In genomic region chr4:42341518-42342026, GRCh38 we compare ENCODE assay signal across 24 cellular contexts. TPM values are rescaled to one million over a fixed set of nuclear protein-coding genes. Genes with fewer than 3 reads are reported as not detected.
A peak's percentile ranks its signal among the peaks of the same experiment; 100 is the strongest.
DNase-seq lines count a peak whose midpoint lies in the region; ATAC-seq, FAIRE-seq and TF ChIP-seq lines count a peak whose summit lies in the region.
"Had no signal": no experiment of that assay in that cellular context is flagged by ENCODE, and none has a peak within 500 bp of the region (broad histone marks: within the 10 kb centered on the region; RNA-seq: fewer than 3 reads in every experiment).

No MANE protein-coding gene starts in this region.

- H3K9me2 ChIP-seq in SK-N-SH (no peaks in the 10 kb centered on the region), PC-3 (replicated peaks; ENCODE audit: low read length) (no peaks in the 10 kb centered on the region)

- H3K4me1 ChIP-seq in SK-N-SH (ENCODE audit: control insufficient read depth in 1 of 2, insufficient read depth in 2 of 2, low read depth in 1 of 2, low read length in 1 of 2): peaks cover 4 to 7% of the 10 kb centered on the region in 2 experiments; a peak in 1 of 4 replicates
- H3K4me1 ChIP-seq in PC-3 (ENCODE audit: insufficient read depth, low read length): no peaks in the 10 kb centered on the region
- peaks cover 25% of the 10 kb centered on the region for H3K4me1 ChIP-seq in endothelial cell of umbilical vein (ENCODE audit: control insufficient read depth, extremely low read depth, insufficient read depth, low read length)
- H3K4me1 ChIP-seq: BLaER1 had no signal

- intact Hi-C loops in PC-3 (cut with micrococcal nuclease): no loop called here
- intact Hi-C loops in endothelial cell of umbilical vein (cut with micrococcal nuclease): loop anchor here (5.0 kb wide), 1 partner anchor 316 kb away; the partner anchor contains the start of gene ATP8A1

- H3K9me3 ChIP-seq in SK-N-SH (no peaks in the 10 kb centered on the region), PC-3 (ENCODE audit: low read length) (no peaks in the 10 kb centered on the region), endothelial cell of umbilical vein (replicated peaks; ENCODE audit: control insufficient read depth, insufficient read depth, low read length) (no peaks in the 10 kb centered on the region)
- H3K9me3 ChIP-seq: BLaER1 had no signal

- H3K9me1 ChIP-seq in endothelial cell of umbilical vein (replicated peaks; ENCODE audit: control insufficient read depth, extremely low read depth, insufficient read depth, low read length): no peaks in the 10 kb centered on the region

- TF ChIP-seq POLR2A in endothelial cell of umbilical vein (IDR thresholded peaks at IDR 0.05; ENCODE audit: low read depth, low read length): no peak

- no peak overlapping the region for H3K4me2 ChIP-seq in SK-N-SH
- H3K4me2 ChIP-seq in PC-3 (ENCODE audit: low read length): no peak overlapping the region
- no peak overlapping the region for H3K4me2 ChIP-seq in endothelial cell of umbilical vein (ENCODE audit: insufficient read depth, low read length)
- H3K4me2 ChIP-seq: BLaER1 had no signal

- BruUV-seq in PC-3 (replicated peaks; lab: Mats Ljungman, UMichigan) (no TSS peak), endothelial cell of umbilical vein (replicated peaks; lab: Mats Ljungman, UMichigan) (no TSS peak)

- H2AFZ ChIP-seq in SK-N-SH (ENCODE audit: low read depth) (no peak overlapping the region), PC-3 (ENCODE audit: low read length) (no peak overlapping the region), endothelial cell of umbilical vein (ENCODE audit: low read depth, low read length) (no peak overlapping the region)

- TF ChIP-seq RAD21 in SK-N-SH (IDR thresholded peaks at IDR 0.05; ENCODE audit: low read length): no peak

- no peak overlapping the region for H3K9ac ChIP-seq in SK-N-SH
- no peak overlapping the region for H3K9ac ChIP-seq in PC-3 (ENCODE audit: low read length)
- no peak overlapping the region for H3K9ac ChIP-seq in endothelial cell of umbilical vein (replicated peaks; ENCODE audit: extremely low read depth, insufficient read depth, low read length)
- H3K9ac ChIP-seq: BLaER1 had no signal

- TF ChIP-seq CTCF in SK-N-SH (IDR thresholded peaks at IDR 0.05) (no peak), PC-3 (conservative IDR thresholded peaks at IDR 0.05; ENCODE audit: low read depth, low read length) (no peak), endothelial cell of umbilical vein (IDR thresholded peaks at IDR 0.05; ENCODE audit: extremely low read depth in 1 of 2, insufficient read depth in 1 of 2, low read depth in 1 of 2, low read length in 2 of 2) (no peak)

- H3K79me2 ChIP-seq in SK-N-SH (ENCODE audit: insufficient read depth) (no peaks in the 10 kb centered on the region), PC-3 (ENCODE audit: low read length) (no peaks in the 10 kb centered on the region), endothelial cell of umbilical vein (ENCODE audit: control insufficient read depth, insufficient read depth, low read length) (no peaks in the 10 kb centered on the region)

- peak; percentile 56 for FAIRE-seq in endothelial cell of umbilical vein (lab: Jason Lieb, UNC)
- FAIRE-seq: GM12878, K562 had no signal

- H3K27ac ChIP-seq in SK-N-SH (ENCODE audit: low read depth in 2 of 2, low read length in 1 of 2): no peak overlapping the region
- no peak overlapping the region for H3K27ac ChIP-seq in PC-3 (ENCODE audit: low read length)
- H3K27ac ChIP-seq in endothelial cell of umbilical vein (ENCODE audit: insufficient read depth, low read depth, low read length): no peak overlapping the region
- H3K27ac ChIP-seq: 22Rv1, BLaER1, RWPE1 had no signal

- no peaks in the 10 kb centered on the region for H4K20me1 ChIP-seq in SK-N-SH (ENCODE audit: insufficient read depth)
- no peaks in the 10 kb centered on the region for H4K20me1 ChIP-seq in PC-3 (ENCODE audit: low read length)
- H4K20me1 ChIP-seq in endothelial cell of umbilical vein (replicated peaks; ENCODE audit: control insufficient read depth, extremely low read depth, insufficient read depth, low read length): no peaks in the 10 kb centered on the region
- H4K20me1 ChIP-seq: BLaER1 had no signal

- no peak for DNase-seq in SK-N-SH
- DNase-seq in PC-3: no peak
- DNase-seq in endothelial cell of umbilical vein (ENCODE audit: low read depth, low spot score): peak; percentile 57
- peak; percentile 3 for DNase-seq in stromal cell of bone marrow (ENCODE audit: low read depth)
- DNase-seq in NCI-H1092 treated with DMSO at 0.1 percent for 48 hours (lab: John Stamatoyannopoulos, UW): no peak
- DNase-seq in left lobe of liver (ENCODE audit: low spot score): no peak
- DNase-seq: CD8-positive, alpha-beta T cell; DMS79 treated with DMSO at 0.1 percent for 48 hours; GDM1; GOT3; MV-4-11; NCI-H1417 treated with DMSO at 0.1 percent for 48 hours; NCI-H1930; NCI-H2171; NCI-H446 treated with DMSO at 0.1 percent for 48 hours; NCI-H748 treated with DMSO at 0.1 percent for 48 hours; OCI-M1 had no signal

- H3K27me3 ChIP-seq in SK-N-SH (ENCODE audit: insufficient read depth): no peaks in the 10 kb centered on the region
- no peaks in the 10 kb centered on the region for H3K27me3 ChIP-seq in PC-3 (ENCODE audit: low read length)
- H3K27me3 ChIP-seq in endothelial cell of umbilical vein (ENCODE audit: control insufficient read depth in 2 of 2, insufficient read depth in 2 of 2, low read length in 2 of 2): no peaks in the 10 kb centered on the region
- H3K27me3 ChIP-seq: BLaER1 had no signal

- dilution Hi-C loops in endothelial cell of umbilical vein (cut with MboI; ENCODE audit: extremely low pct_ligation_motif_present, low sequenced_read_pairs): no loop called here

- TF ChIP-seq EP300 in SK-N-SH (IDR thresholded peaks at IDR 0.05; ENCODE audit: borderline replicate concordance in 1 of 2, low read depth in 1 of 2, low read length in 1 of 2): no peak

- POLR2A ChIA-PET in SK-N-SH (lab: Yijun Ruan, JAX): no interaction called here
- POLR2A ChIA-PET in PC-3 (lab: Charles Lee; ENCODE audit: unreplicated experiment): no interaction called here
- POLR2A ChIA-PET in endothelial cell of umbilical vein (lab: Charles Lee): interaction anchor here (0.6 to 0.7 kb wide), 2 partner anchors 13 to 14 kb away, joined by 3 to 7 read pairs; no protein-coding TSS in a partner anchor

- H3F3A ChIP-seq in SK-N-SH (replicated peaks; ENCODE audit: insufficient read depth): no peaks in the 10 kb centered on the region
- H3F3A ChIP-seq in PC-3 (ENCODE audit: low read length, unreplicated experiment): no peaks in the 10 kb centered on the region

- H3K4me3 ChIP-seq in SK-N-SH (ENCODE audit: low read depth in 2 of 2, low read length in 1 of 2) (no peak overlapping the region), PC-3 (ENCODE audit: low read length) (no peak overlapping the region), endothelial cell of umbilical vein (replicated peaks in 1 of 3; ENCODE audit: insufficient read depth in 1 of 3, low read depth in 1 of 3, low read length in 3 of 3) (no peak overlapping the region)
- H3K4me3 ChIP-seq: BLaER1, GM12878, K562 had no signal

- WGBS in SK-N-SH (ENCODE audit: low lambda C conversion rate): 51% methylated on average over 4 of the region's 4 CpGs

- CTCF ChIA-PET in SK-N-SH (lab: Yijun Ruan, JAX): interaction anchor here (1.2 to 1.7 kb wide), 3 partner anchors 13 to 59 kb away, joined by 3 to 9 read pairs (median 4); no protein-coding TSS in a partner anchor
- CTCF ChIA-PET in PC-3 (lab: Charles Lee): no interaction called here
- CTCF ChIA-PET in endothelial cell of umbilical vein (lab: Charles Lee): interaction anchor here (0.6 to 4.1 kb wide), 7 partner anchors 13 to 1652 kb away, joined by 3 to 34 read pairs (median 8); no protein-coding TSS in a partner anchor

- no peaks in the 10 kb centered on the region for H3K36me3 ChIP-seq in SK-N-SH (replicated peaks in 1 of 2; ENCODE audit: control insufficient read depth in 1 of 2, insufficient read depth in 2 of 2, low read length in 1 of 2)
- H3K36me3 ChIP-seq in PC-3 (ENCODE audit: low read depth, low read length): no peaks in the 10 kb centered on the region
- no peaks in the 10 kb centered on the region for H3K36me3 ChIP-seq in endothelial cell of umbilical vein (ENCODE audit: control insufficient read depth in 2 of 2, extremely low read depth in 1 of 2, insufficient read depth in 2 of 2, low read length in 2 of 2)
- H3K36me3 ChIP-seq: BLaER1 had no signal

- ATAC-seq in SK-N-SH treated with all-trans-retinoic acid at 6 μM for 48 hours (peak; percentile 58), PC-3 (peak; percentile 33; the same call in 1 of the 2 replicates), GM21423 (IDR thresholded peaks at IDR 0.05; ENCODE audit: unreplicated experiment) (no peak), left lobe of liver (no peak)
- ATAC-seq: CD8-positive, alpha-beta T cell; GM12878; K562 had no signal

TF ChIP-seq in SK-N-SH treated with all-trans-retinoic acid at 6 μM for 48 hours, 23 proteins besides CTCF, POLR2A, EP300 and RAD21:
- no peak for TF ChIP-seq BACH2 (CRISPR knock-in tag; IDR thresholded peaks at IDR 0.05; ENCODE audit: borderline replicate concordance)
- peak; percentile 53; the same call in 1 of the 2 replicates for TF ChIP-seq ZC3H10 (CRISPR knock-in tag; IDR thresholded peaks at IDR 0.05)
- peak; percentile 51 for TF ChIP-seq ISL1 (CRISPR knock-in tag; IDR thresholded peaks at IDR 0.05)

TF ChIP-seq in SK-N-SH, 30 proteins besides CTCF, POLR2A, EP300 and RAD21 (continues in another document):
- TF ChIP-seq CHD2 (IDR thresholded peaks at IDR 0.05; ENCODE audit: low read length, partially characterized antibody): no peak

TF ChIP-seq in endothelial cell of umbilical vein, 7 proteins besides CTCF, POLR2A, EP300 and RAD21:
- TF ChIP-seq MAX (IDR thresholded peaks at IDR 0.05; ENCODE audit: insufficient read depth, insufficient read length) (no peak), JUN (IDR thresholded peaks at IDR 0.05; ENCODE audit: borderline replicate concordance, insufficient read depth, insufficient read length, low read depth) (no peak), FOS (IDR thresholded peaks at IDR 0.05; ENCODE audit: borderline replicate concordance, insufficient read depth, low read length) (peak; percentile 57)

RNA-seq across cellular contexts. Expression of gene SHISA3, which starts 55.7 kb away (rescaled TPM):
- polyA plus RNA-seq in SK-N-SH (2012; rRNA removed): 1.1 and 1.6 TPM in 2 replicates
- polyA plus RNA-seq in SK-N-SH (2012; cell fraction: cytosol; rRNA removed): 1.3 and 1.9 TPM in 2 replicates
- polyA plus RNA-seq in SK-N-SH (2012; cell fraction: nucleus; rRNA removed): 0.50 and 0.55 TPM in 2 replicates
- total RNA-seq in PC-3 (2014; rRNA removed): 29.5 and 33.5 TPM in 2 replicates
- total RNA-seq in endothelial cell of umbilical vein: 11.6 and 12.0 TPM in 2 replicates
- 16.6 and 24.9 TPM in 2 replicates for polyA plus RNA-seq in endothelial cell of umbilical vein
- 9.0 and 9.3 TPM in 2 replicates for polyA plus RNA-seq in endothelial cell of umbilical vein (2011; cell fraction: cytosol; rRNA removed)
- 4.3 and 4.5 TPM in 2 replicates for polyA plus RNA-seq in endothelial cell of umbilical vein (2011; cell fraction: nucleus; rRNA removed)
- polyA plus RNA-seq in endothelial cell of umbilical vein (2012): 3.4 and 4.1 TPM in 2 replicates
- 5.2 and 6.8 TPM in 2 replicates for polyA minus RNA-seq in endothelial cell of umbilical vein
- polyA minus RNA-seq in endothelial cell of umbilical vein (2011; cell fraction: cytosol; rRNA and poly(A)+ RNA removed): not detected
- 2.1 and 2.7 TPM in 2 replicates for polyA minus RNA-seq in endothelial cell of umbilical vein (2011; cell fraction: nucleus; rRNA and poly(A)+ RNA removed)
- 0.28 TPM for total RNA-seq in left lobe of liver
- total RNA-seq: CD8-positive, alpha-beta T cell; K562 had no signal
- polyA plus RNA-seq: K562 had no signal

Comparison
In these comparisons a context has a peak if more than half of its experiments do, and no peak if none do; other contexts are left out.
1. ATAC-seq: peak in SK-N-SH treated with all-trans-retinoic acid at 6 μM for 48 hours (single experiment) and PC-3 (single experiment); none in GM21423 (single experiment) and left lobe of liver (single experiment).
2. DNase-seq: peak in endothelial cell of umbilical vein (single experiment) and stromal cell of bone marrow (single experiment); none in SK-N-SH (single experiment), PC-3 (single experiment), NCI-H1092 treated with DMSO at 0.1 percent for 48 hours (single experiment) and left lobe of liver (single experiment).